ENCODE assay signal across 9 cellular contexts in genomic region chr12:71610036-71610795, GRCh38. TPM values are rescaled to one million over a fixed set of nuclear protein-coding genes. Genes with fewer than 3 reads are reported as not detected.
DNase-seq lines count a peak whose midpoint lies in the region; ATAC-seq lines count a peak whose summit lies in the region.
"Had no signal": no experiment of that assay in that cellular context is flagged by ENCODE, and none has a peak within 500 bp of the region (broad histone marks: within the 10 kb centered on the region; RNA-seq: fewer than 3 reads in every experiment).

No MANE protein-coding gene starts in this region.

- peaks cover 24% of the 10 kb centered on the region for H3K4me1 Mint-ChIP-seq in activated naive CD4-positive, alpha-beta T cell treated with anti-CD3 and anti-CD28 coated beads for 36 hours (ENCODE audit: low read depth)
- peaks cover 7% of the 10 kb centered on the region for H3K4me1 Mint-ChIP-seq in activated naive CD8-positive, alpha-beta T cell treated with anti-CD3 and anti-CD28 coated beads, Interleukin-2, amount 10 ng/mL, durations not matched to agents 7 days and 5 days
- peaks cover 2 to 11% of the 10 kb centered on the region in 2 donors for H3K4me1 Mint-ChIP-seq in stimulated activated naive B cell treated with anti-CD40 and anti-IgM and Interleukin-4, amounts not matched to agents 10 μg/mL and 1 μg/mL and 100 μg/mL, for 72 hours

- peak overlapping the region; percentile 77 for H3K27ac Mint-ChIP-seq in activated naive CD4-positive, alpha-beta T cell treated with anti-CD3 and anti-CD28 coated beads for 36 hours
- H3K27ac Mint-ChIP-seq in activated naive CD8-positive, alpha-beta T cell treated with anti-CD3 and anti-CD28 coated beads, Interleukin-2, amount 10 ng/mL, durations not matched to agents 7 days and 5 days = peak overlapping the region; percentile 73
- peak overlapping the region; percentile 59 for H3K27ac Mint-ChIP-seq in stimulated activated naive B cell treated with anti-CD40 and anti-IgM and Interleukin-4, amounts not matched to agents 10 μg/mL and 1 μg/mL and 100 μg/mL, for 72 hours

- H3K9me3 Mint-ChIP-seq in activated naive CD4-positive, alpha-beta T cell treated with anti-CD3 and anti-CD28 coated beads for 36 hours = no peaks in the 10 kb centered on the region
- H3K9me3 Mint-ChIP-seq in activated naive CD8-positive, alpha-beta T cell treated with anti-CD3 and anti-CD28 coated beads, Interleukin-2, amount 10 ng/mL, durations not matched to agents 7 days and 5 days = no peaks in the 10 kb centered on the region
- no peaks in the 10 kb centered on the region for H3K9me3 Mint-ChIP-seq in stimulated activated naive B cell treated with anti-CD40 and anti-IgM and Interleukin-4, amounts not matched to agents 10 μg/mL and 1 μg/mL and 100 μg/mL, for 72 hours
- H3K9me3 Mint-ChIP-seq: effector memory CD8-positive, alpha-beta T cell had no signal

- peaks cover 60% of the 10 kb centered on the region for H3K36me3 Mint-ChIP-seq in activated naive CD4-positive, alpha-beta T cell treated with anti-CD3 and anti-CD28 coated beads for 36 hours (ENCODE audit: low read depth)
- H3K36me3 Mint-ChIP-seq in activated naive CD8-positive, alpha-beta T cell treated with anti-CD3 and anti-CD28 coated beads, Interleukin-2, amount 10 ng/mL, durations not matched to agents 7 days and 5 days = peaks cover 64% of the 10 kb centered on the region
- H3K36me3 Mint-ChIP-seq in stimulated activated naive B cell treated with anti-CD40 and anti-IgM and Interleukin-4, amounts not matched to agents 10 μg/mL and 1 μg/mL and 100 μg/mL, for 72 hours = peaks cover 44 to 63% of the 10 kb centered on the region in 2 donors

- intact Hi-C loops in activated naive CD4-positive, alpha-beta T cell treated with anti-CD3 and anti-CD28 coated beads for 36 hours (cut with micrococcal nuclease) = loop anchor here (2.0 kb wide), 1 partner anchor 15 kb away; no protein-coding TSS in a partner anchor

- H3K27me3 Mint-ChIP-seq in activated naive CD4-positive, alpha-beta T cell treated with anti-CD3 and anti-CD28 coated beads for 36 hours (ENCODE audit: low read depth) = no peaks in the 10 kb centered on the region
- H3K27me3 Mint-ChIP-seq in activated naive CD8-positive, alpha-beta T cell treated with anti-CD3 and anti-CD28 coated beads, Interleukin-2, amount 10 ng/mL, durations not matched to agents 7 days and 5 days = no peaks in the 10 kb centered on the region
- H3K27me3 Mint-ChIP-seq in stimulated activated naive B cell treated with anti-CD40 and anti-IgM and Interleukin-4, amounts not matched to agents 10 μg/mL and 1 μg/mL and 100 μg/mL, for 72 hours = no peaks in the 10 kb centered on the region
- H3K27me3 Mint-ChIP-seq: effector memory CD8-positive, alpha-beta T cell had no signal

- no peak overlapping the region for H3K4me3 Mint-ChIP-seq in activated naive CD4-positive, alpha-beta T cell treated with anti-CD3 and anti-CD28 coated beads for 36 hours
- peak overlapping the region; percentile 35 for H3K4me3 Mint-ChIP-seq in activated naive CD8-positive, alpha-beta T cell treated with anti-CD3 and anti-CD28 coated beads, Interleukin-2, amount 10 ng/mL, durations not matched to agents 7 days and 5 days
- H3K4me3 Mint-ChIP-seq in stimulated activated naive B cell treated with anti-CD40 and anti-IgM and Interleukin-4, amounts not matched to agents 10 μg/mL and 1 μg/mL and 100 μg/mL, for 72 hours = no peak overlapping the region
- H3K4me3 Mint-ChIP-seq: effector memory CD8-positive, alpha-beta T cell had no signal

- CTCF ChIA-PET in activated naive CD4-positive, alpha-beta T cell treated with anti-CD3 and anti-CD28 coated beads for 36 hours (lab: Charles Lee) = no interaction called here

- no peak for DNase-seq in activated naive CD4-positive, alpha-beta T cell treated with anti-CD3 and anti-CD28 coated beads for 36 hours
- no peak for DNase-seq in activated naive CD4-positive, alpha-beta T cell treated with Interleukin-2 at 50 U/mL for 16 hours
- DNase-seq in OCI-M1 (lab: John Stamatoyannopoulos, UW) = peak; percentile 11
- DNase-seq in activated naive CD8-positive, alpha-beta T cell treated with anti-CD3 and anti-CD28 coated beads, Interleukin-2, amount 10 ng/mL, durations not matched to agents 7 days and 5 days = no peak
- DNase-seq in stimulated activated naive B cell treated with anti-CD40 and anti-IgM and Interleukin-4, amounts not matched to agents 10 μg/mL and 1 μg/mL and 100 μg/mL, for 72 hours = no peak
- no peak for DNase-seq in medulla oblongata (ENCODE audit: extremely low spot score)
- no peak for DNase-seq in NCI-H345 treated with DMSO at 0.1 percent for 48 hours (lab: John Stamatoyannopoulos, UW; ENCODE audit: unreplicated experiment)
- DNase-seq: effector memory CD8-positive, alpha-beta T cell had no signal

- ATAC-seq in activated naive CD8-positive, alpha-beta T cell treated with anti-CD3 and anti-CD28 coated beads, Interleukin-2, amount 10 ng/mL, durations not matched to agents 7 days and 5 days (ENCODE audit: low read depth) = peak; percentile 58
- ATAC-seq in stimulated activated naive B cell treated with anti-CD40 and anti-IgM and Interleukin-4, amounts not matched to agents 10 μg/mL and 1 μg/mL and 100 μg/mL, for 72 hours (replicated peaks) = peak; percentile 68 to 80
- ATAC-seq in GM21423 (IDR thresholded peaks at IDR 0.05; ENCODE audit: unreplicated experiment) = no peak
- ATAC-seq: effector memory CD8-positive, alpha-beta T cell had no signal

- POLR2A ChIA-PET in activated naive CD8-positive, alpha-beta T cell treated with anti-CD3 and anti-CD28 coated beads, Interleukin-2, amount 10 ng/mL, durations not matched to agents 7 days and 5 days (lab: Charles Lee) = no interaction called here

RNA-seq across cellular contexts. Expression of gene ZFC3H1, which starts 53.4 kb away (rescaled TPM):
- total RNA-seq in activated naive CD4-positive, alpha-beta T cell treated with anti-CD3 and anti-CD28 coated beads for 36 hours = 10 to 100 TPM; 56.9 to 62.6 TPM
- 10 to 100 TPM; 70.2 to 78.3 TPM for total RNA-seq in activated naive CD8-positive, alpha-beta T cell treated with anti-CD3 and anti-CD28 coated beads, Interleukin-2, amount 10 ng/mL, durations not matched to agents 7 days and 5 days

RNA-seq across cellular contexts. Expression of gene THAP2, which starts 53.9 kb away (rescaled TPM):
- total RNA-seq in activated naive CD4-positive, alpha-beta T cell treated with anti-CD3 and anti-CD28 coated beads for 36 hours = 1 to 10 TPM; 8.3 to 9.4 TPM
- total RNA-seq in activated naive CD8-positive, alpha-beta T cell treated with anti-CD3 and anti-CD28 coated beads, Interleukin-2, amount 10 ng/mL, durations not matched to agents 7 days and 5 days = 1 to 10 TPM; 5.7 to 8.4 TPM
